In the genomic region with DNA sequence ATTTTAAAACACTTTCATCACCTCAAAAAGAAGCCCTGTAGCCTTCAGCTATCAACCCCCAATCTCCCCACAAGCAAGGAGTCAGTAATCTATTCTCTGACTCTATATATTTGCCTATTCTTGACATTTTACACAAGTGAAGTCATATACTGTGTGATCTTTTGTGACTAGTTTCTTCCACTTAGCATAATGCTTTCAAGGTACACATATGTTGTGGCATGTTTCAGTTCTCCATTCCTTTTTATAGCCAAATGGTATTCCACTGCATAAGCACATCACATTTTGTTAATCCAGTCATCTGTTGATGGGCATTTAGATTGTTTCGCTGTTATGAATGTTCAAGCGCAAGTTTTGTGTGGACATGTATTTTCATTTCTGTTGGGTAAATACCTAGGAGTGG, we compare ENCODE assay signal across 15 cellular contexts.
"Had no signal": no experiment of that assay in that cellular context is flagged by ENCODE, and none has a peak within 500 bp of the region (broad histone marks: within the 10 kb centered on the region; RNA-seq: fewer than 3 reads in every experiment).

No MANE protein-coding gene starts in this region.

- H3K4me1 ChIP-seq: uterus had no signal

- H3K9me3 ChIP-seq: tibial artery, uterus had no signal

- H3K36me3 ChIP-seq: tibial artery, uterus had no signal

- DNase-seq: activated CD4-positive, alpha-beta T cell treated with anti-CD3 and anti-CD28 coated beads, Interleukin-2, amount 50 U/mL, for 1 hour; activated naive CD4-positive, alpha-beta T cell; aorta; dermis blood vessel endothelial cell; effector memory CD8-positive, alpha-beta T cell; foreskin melanocyte; immature natural killer cell; mesenchymal stem cell; nucleus accumbens; stimulated activated CD4-positive, alpha-beta T cell treated with anti-CD3 and anti-CD28 coated beads, Interleukin-2, amount 100 ng/mL, for 48 hours; stimulated activated naive CD4-positive, alpha-beta T cell; tibial artery; uterus had no signal

- H3K27ac Mint-ChIP-seq: activated T-helper 1 cell treated with anti-CD3 and anti-CD28 coated beads, Interleukin-12 subunit alpha, Interleukin-12 subunit beta, Interleukin-2, Interleukin-4 antibody, amounts not matched to agents 30 ng/mL and 10 ng/mL and 1 ng/mL, durations not matched to agents 14 hours and 24 hours and 36 hours; effector memory CD8-positive, alpha-beta T cell; immature natural killer cell; nephron had no signal

- H3K4me3 ChIP-seq: tibial artery, uterus had no signal

- ATAC-seq: effector memory CD8-positive, alpha-beta T cell had no signal

- H3K27ac ChIP-seq: tibial artery, uterus had no signal

- H3K9me3 Mint-ChIP-seq: activated T-helper 1 cell treated with anti-CD3 and anti-CD28 coated beads, Interleukin-12 subunit alpha, Interleukin-12 subunit beta, Interleukin-2, Interleukin-4 antibody, amounts not matched to agents 30 ng/mL and 10 ng/mL and 1 ng/mL, durations not matched to agents 14 hours and 24 hours and 36 hours; effector memory CD8-positive, alpha-beta T cell had no signal

- H3K4me3 Mint-ChIP-seq: activated T-helper 1 cell treated with anti-CD3 and anti-CD28 coated beads, Interleukin-12 subunit alpha, Interleukin-12 subunit beta, Interleukin-2, Interleukin-4 antibody, amounts not matched to agents 30 ng/mL and 10 ng/mL and 1 ng/mL, durations not matched to agents 14 hours and 24 hours and 36 hours; effector memory CD8-positive, alpha-beta T cell; immature natural killer cell; nephron had no signal

- H3K36me3 Mint-ChIP-seq: immature natural killer cell had no signal

- H3K27me3 ChIP-seq: tibial artery, uterus had no signal

- H3K4me1 Mint-ChIP-seq: immature natural killer cell had no signal
